8 cellular contexts compared by ENCODE assay signal in genomic region chr17:43338886-43339516, GRCh38. TPM values are rescaled to one million over a fixed set of nuclear protein-coding genes. Genes with fewer than 3 reads are reported as not detected.
DNase-seq lines count a peak whose midpoint lies in the region; ATAC-seq lines count a peak whose summit lies in the region.

No MANE protein-coding gene starts in this region.

- H3K4me3 Mint-ChIP-seq in stimulated activated naive B cell treated with anti-CD40 and anti-IgM and Interleukin-4, amounts not matched to agents 10 μg/mL and 1 μg/mL and 100 μg/mL, for 72 hours = no peak overlapping the region

- H3K36me3 Mint-ChIP-seq in stimulated activated naive B cell treated with anti-CD40 and anti-IgM and Interleukin-4, amounts not matched to agents 10 μg/mL and 1 μg/mL and 100 μg/mL, for 72 hours = no peaks in the 10 kb centered on the region

- H3K4me1 Mint-ChIP-seq in stimulated activated naive B cell treated with anti-CD40 and anti-IgM and Interleukin-4, amounts not matched to agents 10 μg/mL and 1 μg/mL and 100 μg/mL, for 72 hours = peaks cover 32 to 33% of the 10 kb centered on the region in 2 donors

- ATAC-seq in stimulated activated naive B cell treated with anti-CD40 and anti-IgM and Interleukin-4, amounts not matched to agents 10 μg/mL and 1 μg/mL and 100 μg/mL, for 72 hours (replicated peaks) = no peak
- no peak for ATAC-seq in HG02571 (IDR thresholded peaks at IDR 0.05; ENCODE audit: unreplicated experiment)

- no peaks in the 10 kb centered on the region for H3K27me3 Mint-ChIP-seq in stimulated activated naive B cell treated with anti-CD40 and anti-IgM and Interleukin-4, amounts not matched to agents 10 μg/mL and 1 μg/mL and 100 μg/mL, for 72 hours

- DNase-seq in C1 segment of cervical spinal cord (lab: John Stamatoyannopoulos, UW) (peak in 12 of 14 donors; percentile 7 to 73 (median 53)), HT1080 (ENCODE audit: low read depth) (peak; percentile 61), OCI-M1 (lab: John Stamatoyannopoulos, UW) (peak; percentile 65), foreskin melanocyte (peak; percentile 33), pons (ENCODE audit: low spot score) (peak; percentile 89)
- peak; percentile 31 to 36 for DNase-seq in activated T-helper 1 cell treated with anti-CD3 and anti-CD28 coated beads, Interleukin-2, amount 50 U/mL, for 16 hours (ENCODE audit: low read depth in 1 of 2, low spot score in 1 of 2)
- DNase-seq in stimulated activated naive B cell treated with anti-CD40 and anti-IgM and Interleukin-4, amounts not matched to agents 10 μg/mL and 1 μg/mL and 100 μg/mL, for 72 hours = no peak

- H3K27ac Mint-ChIP-seq in stimulated activated naive B cell treated with anti-CD40 and anti-IgM and Interleukin-4, amounts not matched to agents 10 μg/mL and 1 μg/mL and 100 μg/mL, for 72 hours = no peak overlapping the region

- no peaks in the 10 kb centered on the region for H3K9me3 Mint-ChIP-seq in stimulated activated naive B cell treated with anti-CD40 and anti-IgM and Interleukin-4, amounts not matched to agents 10 μg/mL and 1 μg/mL and 100 μg/mL, for 72 hours

RNA-seq across cellular contexts. Expression of gene ARL4D, which starts 59.8 kb away (rescaled TPM):
- total RNA-seq in HT1080 (2014; rRNA removed; shearing (Covaris generic)) = 5.7 and 8.9 TPM in 2 replicates
- 6.7 and 7.0 TPM in 2 replicates for polyA plus RNA-seq in HT1080 (2015; cell fraction: cytosol; rRNA removed)
- 5.7 and 7.5 TPM in 2 replicates for polyA plus RNA-seq in HT1080 (2015; cell fraction: nucleus; rRNA removed)
